28 cellular contexts compared by ENCODE assay signal in the genomic region with DNA sequence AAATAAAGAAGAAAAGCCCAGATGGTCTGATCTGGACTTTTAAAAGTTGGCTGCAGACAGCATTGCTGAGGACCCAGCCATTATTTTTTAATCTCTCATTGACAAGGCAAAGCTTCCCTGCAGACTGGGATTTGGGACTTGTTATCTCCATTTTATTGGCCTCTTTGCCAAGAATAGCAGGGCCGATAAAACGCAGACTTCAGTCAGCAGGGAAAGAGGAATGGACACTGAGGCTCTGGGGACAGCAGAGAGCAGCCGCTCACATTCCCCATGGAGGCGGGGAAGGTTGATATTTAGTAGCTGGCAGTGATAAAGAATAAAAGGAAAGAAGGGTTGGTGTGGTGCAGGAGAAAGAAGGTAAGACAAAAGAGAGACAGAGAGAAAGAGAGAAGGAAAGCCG.
"Had no signal": no experiment of that assay in that cellular context is flagged by ENCODE, and none has a peak within 500 bp of the region (broad histone marks: within the 10 kb centered on the region; RNA-seq: fewer than 3 reads in every experiment).

No MANE protein-coding gene starts in this region.

- H3K4me1 Mint-ChIP-seq: activated B cell treated with CpG ODN at 0.5 μM for 24 hours; activated T-helper 17 cell treated with anti-CD3 and anti-CD28 coated beads, Interleukin-2, amount 50 U/mL, for 72 hours; T-cell had no signal

- ATAC-seq: activated CD4-positive, CD25-positive, alpha-beta regulatory T cell treated with anti-CD3 and anti-CD28 coated beads, Interleukin-2, amount 50 U/mL, for 24 hours; activated CD8-positive, alpha-beta T cell treated with anti-CD3 and anti-CD28 coated beads for 36 hours; activated T-cell treated with anti-CD3 and anti-CD28 coated beads, Interleukin-2, amount 50 U/mL, for 4 hours; activated T-helper 17 cell treated with anti-CD3 and anti-CD28 coated beads, Interleukin-2, amount 50 U/mL, for 72 hours; T-cell had no signal

- H3K36me3 Mint-ChIP-seq: activated naive CD8-positive, alpha-beta T cell; T-cell had no signal

- H3K27me3 Mint-ChIP-seq: activated B cell treated with CpG ODN at 0.5 μM for 24 hours; activated CD8-positive, alpha-beta T cell treated with anti-CD3 and anti-CD28 coated beads for 36 hours; activated naive CD8-positive, alpha-beta T cell; activated T-helper 17 cell treated with anti-CD3 and anti-CD28 coated beads, Interleukin-2, amount 50 U/mL, for 72 hours; T-cell had no signal

- DNase-seq: activated B cell treated with CpG ODN at 0.5 μM for 24 hours; activated CD4-positive, alpha-beta T cell treated with anti-CD3 and anti-CD28 coated beads for 48 hours; activated CD4-positive, alpha-beta T cell treated with anti-CD3 and anti-CD28 coated beads, Interleukin-2, amount 50 U/mL, for 1 hour; activated CD4-positive, alpha-beta T cell treated with anti-CD3 and anti-CD28 coated beads, Interleukin-2, amount 50 U/mL, for 48 hours; activated CD8-positive, alpha-beta memory T cell treated with anti-CD3 and anti-CD28 coated beads for 24 hours; activated CD8-positive, alpha-beta T cell treated with anti-CD3 and anti-CD28 coated beads for 36 hours; activated effector memory CD4-positive, alpha-beta T cell treated with Interleukin-2 at 50 U/mL for 16 hours; activated gamma-delta T cell treated with Interleukin-2 at 50 U/mL for 16 hours; activated naive CD4-positive, alpha-beta T cell treated with anti-CD3 and anti-CD28 coated beads, Interleukin-2, amount 50 U/mL, for 16 hours; activated naive CD4-positive, alpha-beta T cell treated with Interleukin-2 at 50 U/mL for 16 hours; activated T-cell treated with anti-CD3 and anti-CD28 coated beads, Interleukin-2, amount 50 U/mL, for 4 hours; amniotic stem cell; anterior cingulate cortex; brain microvascular endothelial cell; central memory CD4-positive, alpha-beta T cell; cerebellar nuclear complex; colonic mucosa; effector CD8-positive, alpha-beta T cell; esophagus squamous epithelium; foreskin fibroblast; head of caudate nucleus; T-cell; T1000; WERI-Rb-1 had no signal

- H3K4me3 Mint-ChIP-seq: activated B cell treated with CpG ODN at 0.5 μM for 24 hours; activated CD8-positive, alpha-beta T cell treated with anti-CD3 and anti-CD28 coated beads for 36 hours; activated naive CD8-positive, alpha-beta T cell; activated T-cell treated with anti-CD3 and anti-CD28 coated beads, Interleukin-2, amount 50 U/mL, for 4 hours; activated T-helper 17 cell treated with anti-CD3 and anti-CD28 coated beads, Interleukin-2, amount 50 U/mL, for 72 hours; T-cell; T-helper 1 cell treated with Interleukin-12 subunit alpha and Interleukin-12 subunit beta and Interleukin-4 antibody, amounts not matched to agents 30 μg/mL and 1 μg/mL, for 36 hours had no signal

- H3K27ac Mint-ChIP-seq: activated B cell treated with CpG ODN at 0.5 μM for 24 hours; activated CD8-positive, alpha-beta T cell treated with anti-CD3 and anti-CD28 coated beads for 36 hours; activated naive CD8-positive, alpha-beta T cell; activated T-helper 17 cell treated with anti-CD3 and anti-CD28 coated beads, Interleukin-2, amount 50 U/mL, for 72 hours; T-cell; T-helper 1 cell treated with Interleukin-12 subunit alpha and Interleukin-12 subunit beta and Interleukin-4 antibody, amounts not matched to agents 30 μg/mL and 1 μg/mL, for 36 hours had no signal
